Comparison of ENCODE assay signal across 18 cellular contexts in genomic region chr7:45145881-45146280, GRCh38. TPM values are rescaled to one million over a fixed set of nuclear protein-coding genes. Genes with fewer than 3 reads are reported as not detected.
DNase-seq lines count a peak whose midpoint lies in the region; ATAC-seq, FAIRE-seq and TF ChIP-seq lines count a peak whose summit lies in the region.
"Had no signal": no experiment of that assay in that cellular context is flagged by ENCODE, and none has a peak within 500 bp of the region (broad histone marks: within the 10 kb centered on the region; RNA-seq: fewer than 3 reads in every experiment).

No MANE protein-coding gene starts in this region.

- no peak for FAIRE-seq in kidney (lab: Jason Lieb, UNC)
- FAIRE-seq: A204.1, GM12892, GM19239, H1 had no signal

- no peak overlapping the region for H3K4me3 Mint-ChIP-seq in natural killer cell treated with Interleukin-12 subunit alpha and Interleukin-12 subunit beta and Interleukin-15 and Interleukin-18, amount 100 ng/mL, for 72 hours
- no peak overlapping the region for H3K4me3 Mint-ChIP-seq in natural killer cell
- no peak overlapping the region for H3K4me3 Mint-ChIP-seq in osteocyte (ENCODE audit: unreplicated experiment)
- H3K4me3 Mint-ChIP-seq: CD8-positive, alpha-beta T cell had no signal

- no peaks in the 10 kb centered on the region for H3K4me1 ChIP-seq in kidney (ENCODE audit: control insufficient read depth in 1 of 2, insufficient read depth in 1 of 2, low read depth in 1 of 2, low read length in 2 of 2)
- H3K4me1 ChIP-seq: BE2C had no signal

- no peaks in the 10 kb centered on the region for H3K36me3 Mint-ChIP-seq in natural killer cell treated with Interleukin-12 subunit alpha and Interleukin-12 subunit beta and Interleukin-15 and Interleukin-18, amount 100 ng/mL, for 72 hours
- H3K36me3 Mint-ChIP-seq in natural killer cell, result no peaks in the 10 kb centered on the region
- H3K36me3 Mint-ChIP-seq in osteocyte (ENCODE audit: unreplicated experiment), result no peaks in the 10 kb centered on the region
- H3K36me3 Mint-ChIP-seq: CD8-positive, alpha-beta T cell had no signal

- no peaks in the 10 kb centered on the region for H3K9me3 ChIP-seq in kidney (ENCODE audit: control insufficient read depth in 1 of 2, low read length in 2 of 2)
- H3K9me3 ChIP-seq: BE2C had no signal

- H3K27ac Mint-ChIP-seq in natural killer cell treated with Interleukin-12 subunit alpha and Interleukin-12 subunit beta and Interleukin-15 and Interleukin-18, amount 100 ng/mL, for 72 hours, result no peak overlapping the region
- H3K27ac Mint-ChIP-seq in natural killer cell (no peak overlapping the region), osteocyte (ENCODE audit: unreplicated experiment) (no peak overlapping the region)
- H3K27ac Mint-ChIP-seq: CD8-positive, alpha-beta T cell had no signal

- H3K9ac ChIP-seq in kidney (ENCODE audit: low read length in 2 of 2), result no peak overlapping the region

- peak; percentile 23 for DNase-seq in natural killer cell treated with Interleukin-12 subunit alpha and Interleukin-12 subunit beta and Interleukin-15 and Interleukin-18, amount 100 ng/mL, for 72 hours (ENCODE audit: low spot score)
- DNase-seq in natural killer cell (no peak), coronary artery (ENCODE audit: low spot score) (peak; percentile 45), sciatic nerve (ENCODE audit: low spot score) (peak; percentile 26), kidney (no peak), osteocyte (ENCODE audit: extremely low spot score, unreplicated experiment) (no peak)
- DNase-seq: BE2C; CD8-positive, alpha-beta T cell; COR-L47; DND-41; GDM1; HCEC 1CT had no signal

- H3K9me3 Mint-ChIP-seq in natural killer cell treated with Interleukin-12 subunit alpha and Interleukin-12 subunit beta and Interleukin-15 and Interleukin-18, amount 100 ng/mL, for 72 hours, result no peaks in the 10 kb centered on the region
- H3K9me3 Mint-ChIP-seq in natural killer cell (no peaks in the 10 kb centered on the region), osteocyte (ENCODE audit: unreplicated experiment) (no peaks in the 10 kb centered on the region)
- H3K9me3 Mint-ChIP-seq: CD8-positive, alpha-beta T cell had no signal

- peaks cover 14 to 22% of the 10 kb centered on the region in 2 donors for H3K27me3 Mint-ChIP-seq in natural killer cell treated with Interleukin-12 subunit alpha and Interleukin-12 subunit beta and Interleukin-15 and Interleukin-18, amount 100 ng/mL, for 72 hours
- H3K27me3 Mint-ChIP-seq in natural killer cell (ENCODE audit: low read depth in 2 of 2) (peaks cover 17 to 22% of the 10 kb centered on the region in 2 donors), osteocyte (ENCODE audit: unreplicated experiment) (peaks cover 35% of the 10 kb centered on the region)

- intact Hi-C loops in natural killer cell (cut with micrococcal nuclease) (no loop called here), sciatic nerve (cut with DNase I) (no loop called here), kidney (cut with DNase I) (no loop called here)

- H3K27ac ChIP-seq in coronary artery (no peak overlapping the region), kidney (ENCODE audit: low read depth in 2 of 2, low read length in 2 of 2) (no peak overlapping the region)
- H3K27ac ChIP-seq: C4-2B had no signal

- no peak for ATAC-seq in natural killer cell treated with Interleukin-12 subunit alpha and Interleukin-12 subunit beta and Interleukin-15 and Interleukin-18, amount 100 ng/mL, for 72 hours
- no peak for ATAC-seq in natural killer cell
- ATAC-seq in sciatic nerve, result no peak
- no peak for ATAC-seq in HG03097 (IDR thresholded peaks at IDR 0.05; ENCODE audit: low FRiP score, unreplicated experiment)
- ATAC-seq: CD8-positive, alpha-beta T cell had no signal

- H3K4me3 ChIP-seq in coronary artery, result no peak overlapping the region
- H3K4me3 ChIP-seq in kidney (ENCODE audit: low read length in 2 of 2), result no peak overlapping the region

- H3K4me1 Mint-ChIP-seq in natural killer cell treated with Interleukin-12 subunit alpha and Interleukin-12 subunit beta and Interleukin-15 and Interleukin-18, amount 100 ng/mL, for 72 hours (ENCODE audit: low read depth in 2 of 2), result peaks cover 0 to 1% of the 10 kb centered on the region in 2 donors
- H3K4me1 Mint-ChIP-seq in natural killer cell (peaks cover 0 to 4% of the 10 kb centered on the region in 2 donors), osteocyte (ENCODE audit: unreplicated experiment) (no peaks in the 10 kb centered on the region)

- no peaks in the 10 kb centered on the region for H3K36me3 ChIP-seq in kidney (ENCODE audit: control insufficient read depth in 1 of 2, insufficient read depth in 2 of 2, low read length in 2 of 2)
- H3K36me3 ChIP-seq: BE2C had no signal

- no peak for TF ChIP-seq CTCF in natural killer cell (IDR thresholded peaks at IDR 0.05)
- TF ChIP-seq CTCF in coronary artery (IDR thresholded peaks at IDR 0.05), result no peak
- TF ChIP-seq CTCF in kidney (IDR thresholded peaks at IDR 0.05; ENCODE audit: borderline replicate concordance, extremely low read depth, insufficient read depth), result no peak
- no peak for TF ChIP-seq CTCF in osteocyte (IDR thresholded peaks at IDR 0.05)

RNA-seq across cellular contexts. Expression of gene RAMP3, which starts 11.7 kb away (rescaled TPM):
- total RNA-seq in natural killer cell treated with Interleukin-12 subunit alpha and Interleukin-12 subunit beta and Interleukin-15 and Interleukin-18, amount 100 ng/mL, for 72 hours, result not detected
- total RNA-seq in natural killer cell (not detected), sciatic nerve (59.6 TPM), kidney (82.6 TPM), osteocyte (not detected in 2 replicates)
- 168 TPM for polyA plus RNA-seq in kidney (ENCODE audit: insufficient read depth, low read depth, low replicate concordance)
- total RNA-seq: CD8-positive, alpha-beta T cell had no signal

RNA-seq across cellular contexts. Expression of gene TBRG4, which starts 34.4 kb away (rescaled TPM):
- 100 to 1,000 TPM; 123 to 211 TPM for total RNA-seq in natural killer cell treated with Interleukin-12 subunit alpha and Interleukin-12 subunit beta and Interleukin-15 and Interleukin-18, amount 100 ng/mL, for 72 hours
- 10 to 100 TPM; 48.6 to 56.7 (median 55.9) TPM for total RNA-seq in natural killer cell
- 39.5 TPM for total RNA-seq in sciatic nerve
- 67.8 TPM for total RNA-seq in kidney
- polyA plus RNA-seq in kidney (ENCODE audit: insufficient read depth, low read depth, low replicate concordance), result 45.7 TPM
- total RNA-seq in osteocyte, result 54.9 and 60.0 TPM in 2 replicates

RNA-seq across cellular contexts. Expression of gene NACAD, which starts 57.1 kb away (rescaled TPM):
- 1 to 10 TPM; 1.1 to 1.9 TPM for total RNA-seq in natural killer cell treated with Interleukin-12 subunit alpha and Interleukin-12 subunit beta and Interleukin-15 and Interleukin-18, amount 100 ng/mL, for 72 hours
- total RNA-seq in natural killer cell (1 to 10 TPM in 1 of 3 donors, under 1 TPM in 2; 0.75 to 1.7 (median 0.78) TPM), sciatic nerve (12.0 TPM), kidney (4.2 TPM), osteocyte (9.6 and 10.5 TPM in 2 replicates)
- polyA plus RNA-seq in kidney (ENCODE audit: insufficient read depth, low read depth, low replicate concordance), result 5.0 TPM

Comparison
In these comparisons a context has a peak if more than half of its experiments do, and no peak if none do; other contexts are left out.
1. DNase-seq: peak in natural killer cell treated with Interleukin-12 subunit alpha and Interleukin-12 subunit beta and Interleukin-15 and Interleukin-18, amount 100 ng/mL, for 72 hours (single experiment), coronary artery (single experiment) and sciatic nerve (single experiment); none in natural killer cell (single experiment), kidney (single experiment) and osteocyte (single experiment).
2. RNA of gene RAMP3, which starts 11.7 kb away (total RNA-seq): 82.6 TPM in kidney (single experiment) and 59.6 TPM in sciatic nerve (single experiment); not detected in natural killer cell treated with Interleukin-12 subunit alpha and Interleukin-12 subunit beta and Interleukin-15 and Interleukin-18, amount 100 ng/mL, for 72 hours, not detected in natural killer cell and not detected in osteocyte; every median in the first group is over 10 times any median in the second.